In genomic region chr17:42761638-42762037, GRCh38 we compare ENCODE assay signal across 2 cellular contexts.
A peak's percentile ranks its signal among the peaks of the same experiment; 100 is the strongest.
TF ChIP-seq lines count a peak whose summit lies in the region.

No MANE protein-coding gene starts in this region.

TF ChIP-seq in HepG2, 621 proteins besides CTCF, POLR2A, EP300 and RAD21 (continues in another document):
- no peak for TF ChIP-seq ZNF75D (CRISPR knock-in tag; IDR thresholded peaks at IDR 0.05; ENCODE audit: borderline replicate concordance)
- peak; percentile 61 for TF ChIP-seq ZNF501 (CRISPR knock-in tag; IDR thresholded peaks at IDR 0.05)
- no peak for TF ChIP-seq ZNF883 (CRISPR knock-in tag; IDR thresholded peaks at IDR 0.05; ENCODE audit: not compliant biosample characterization)
- TF ChIP-seq ZBTB21 (CRISPR knock-in tag; IDR thresholded peaks at IDR 0.05), result no peak
- TF ChIP-seq ZNF746 (CRISPR knock-in tag; IDR thresholded peaks at IDR 0.05), result 0 out of 2 replicates have a peak, but pooled peaks have one; percentile 26
- TF ChIP-seq ZNF891 (CRISPR knock-in tag; IDR thresholded peaks at IDR 0.05), result no peak
- no peak for TF ChIP-seq ZC3H4 (CRISPR knock-in tag; IDR thresholded peaks at IDR 0.05; ENCODE audit: borderline replicate concordance)
- TF ChIP-seq AGO1 (IDR thresholded peaks at IDR 0.05; ENCODE audit: low read depth, low read length, poor library complexity, severe bottlenecking), result peak; percentile 2
- no peak for TF ChIP-seq HBP1 (CRISPR knock-in tag; IDR thresholded peaks at IDR 0.05; ENCODE audit: low read depth)
- TF ChIP-seq EED (CRISPR knock-in tag; IDR thresholded peaks at IDR 0.05), result peak; percentile 12; the same call in 1 of the 2 replicates
- no peak for TF ChIP-seq LBX2 (CRISPR knock-in tag; IDR thresholded peaks at IDR 0.05; ENCODE audit: borderline replicate concordance)
- TF ChIP-seq DZIP1 (CRISPR knock-in tag; IDR thresholded peaks at IDR 0.05), result 0 out of 2 replicates have a peak, but pooled peaks have one; percentile 8
- TF ChIP-seq ZNF674 (CRISPR knock-in tag; IDR thresholded peaks at IDR 0.05; ENCODE audit: low read depth), result no peak
- peak; percentile 31; the same call in 1 of the 2 replicates for TF ChIP-seq HNF1B (CRISPR knock-in tag; IDR thresholded peaks at IDR 0.05)
- TF ChIP-seq ZNF484 (CRISPR knock-in tag; IDR thresholded peaks at IDR 0.05; ENCODE audit: borderline replicate concordance, low read depth), result no peak
- TF ChIP-seq NFIB (CRISPR knock-in tag; IDR thresholded peaks at IDR 0.05; ENCODE audit: borderline replicate concordance), result 0 out of 2 replicates have a peak, but pooled peaks have one; percentile 78
- no peak for TF ChIP-seq MXD4 (CRISPR knock-in tag; IDR thresholded peaks at IDR 0.05)
- no peak for TF ChIP-seq ZNF451 (CRISPR knock-in tag; IDR thresholded peaks at IDR 0.05)
- TF ChIP-seq ZFX (CRISPR knock-in tag; IDR thresholded peaks at IDR 0.05; ENCODE audit: low read depth), result no peak
- TF ChIP-seq ZBTB46 (CRISPR knock-in tag; IDR thresholded peaks at IDR 0.05; ENCODE audit: borderline replicate concordance), result no peak

TF ChIP-seq in HEK293T, 16 proteins besides CTCF, POLR2A, EP300 and RAD21:
- no peak for TF ChIP-seq BHLHE40 (IDR thresholded peaks at IDR 0.05; ENCODE audit: borderline replicate concordance)
- TF ChIP-seq NFRKB (IDR thresholded peaks at IDR 0.05), result no peak
- no peak for TF ChIP-seq FOXM1 (IDR thresholded peaks at IDR 0.05; ENCODE audit: borderline replicate concordance)
- TF ChIP-seq LEF1 (IDR thresholded peaks at IDR 0.05; ENCODE audit: borderline replicate concordance), result no peak
- no peak for TF ChIP-seq SP1 (IDR thresholded peaks at IDR 0.05)
- TF ChIP-seq FOXA1 (IDR thresholded peaks at IDR 0.05), result no peak
- no peak for TF ChIP-seq ZNF384 (IDR thresholded peaks at IDR 0.05)
- no peak for TF ChIP-seq ARNT (IDR thresholded peaks at IDR 0.05)
- no peak for TF ChIP-seq PKNOX1 (IDR thresholded peaks at IDR 0.05)
- TF ChIP-seq ELF4 (IDR thresholded peaks at IDR 0.05), result no peak
- no peak for TF ChIP-seq SUZ12 (IDR thresholded peaks at IDR 0.05)
- no peak for TF ChIP-seq L3MBTL2 (conservative IDR thresholded peaks at IDR 0.05)
- no peak for TF ChIP-seq CTBP1 (IDR thresholded peaks at IDR 0.05; ENCODE audit: borderline replicate concordance)
- no peak for TF ChIP-seq TARDBP (IDR thresholded peaks at IDR 0.05)
- no peak for TF ChIP-seq HDGF (IDR thresholded peaks at IDR 0.05; ENCODE audit: borderline replicate concordance)
- no peak for TF ChIP-seq FOXK2 (IDR thresholded peaks at IDR 0.05)
